In genomic region chr19:18156841-18157464, GRCh38 we compare ENCODE assay signal across 8 cellular contexts. TPM values are rescaled to one million over a fixed set of nuclear protein-coding genes. Genes with fewer than 3 reads are reported as not detected.
DNase-seq lines count a peak whose midpoint lies in the region; ATAC-seq, FAIRE-seq and TF ChIP-seq lines count a peak whose summit lies in the region.

No MANE protein-coding gene starts in this region.

- no peak overlapping the region for H2AFZ ChIP-seq in HepG2 (ENCODE audit: low read length)

- H3K4me1 ChIP-seq in HepG2 (ENCODE audit: insufficient read depth, low read length) (peaks cover 45% of the 10 kb centered on the region), thyroid gland (peaks cover 37 to 49% of the 10 kb centered on the region in 2 donors)

- peaks cover 18% of the 10 kb centered on the region for H3K79me2 ChIP-seq in HepG2 (ENCODE audit: insufficient read depth, low read length)

- H4K20me1 ChIP-seq in HepG2 (ENCODE audit: insufficient read depth, low read length), result 0 out of 2 replicates have a peak, but pooled peaks cover 11% of the 10 kb centered on the region

- POLR2A ChIA-PET in HepG2 (lab: Yijun Ruan, JAX), result no interaction called here

- no peaks in the 10 kb centered on the region for H3K27me3 Mint-ChIP-seq in activated CD8-positive, alpha-beta memory T cell treated with anti-CD3 and anti-CD28 coated beads, Interleukin-2, amount 10 ng/mL, durations not matched to agents 7 days and 5 days

- TF ChIP-seq POLR2A in HepG2 (IDR thresholded peaks at IDR 0.05; ENCODE audit: insufficient read depth in 1 of 2, low read depth in 2 of 2, low read length in 2 of 2), result no peak; a peak in 1 of 4 replicates
- peak in 1 of 2 donors; percentile 50 for TF ChIP-seq POLR2A in thyroid gland (IDR thresholded peaks at IDR 0.05)

- peaks cover 22% of the 10 kb centered on the region for H3K4me1 Mint-ChIP-seq in activated CD8-positive, alpha-beta memory T cell treated with anti-CD3 and anti-CD28 coated beads, Interleukin-2, amount 10 ng/mL, durations not matched to agents 7 days and 5 days

- no peaks in the 10 kb centered on the region for H3K36me3 Mint-ChIP-seq in activated CD8-positive, alpha-beta memory T cell treated with anti-CD3 and anti-CD28 coated beads, Interleukin-2, amount 10 ng/mL, durations not matched to agents 7 days and 5 days

- WGBS in HepG2 (ENCODE audit: low lambda C conversion rate), result 56% methylated on average over 13 of the region's 22 CpGs
- WGBS in thyroid gland, 2 donors, result 10 to 40% methylated on average over 6 to 7 of the region's 22 CpGs

- no peaks in the 10 kb centered on the region; a peak in 1 of 5 replicates for H3K27me3 ChIP-seq in HepG2 (ENCODE audit: control insufficient read depth in 1 of 2, insufficient read depth in 2 of 2, low read length in 2 of 2)
- H3K27me3 ChIP-seq in thyroid gland, result no peaks in the 10 kb centered on the region

- H3K9me3 ChIP-seq in HepG2 (ENCODE audit: low read length), result no peaks in the 10 kb centered on the region
- no peaks in the 10 kb centered on the region for H3K9me3 ChIP-seq in thyroid gland

- H3K4me2 ChIP-seq in HepG2 (ENCODE audit: low read depth, low read length), result peak overlapping the region; percentile 55

- TF ChIP-seq CTCF in HepG2 (CRISPR knock-in tag; IDR thresholded peaks at IDR 0.05) (no peak), thyroid gland (IDR thresholded peaks at IDR 0.05) (no peak)

- H3K9me3 Mint-ChIP-seq in activated CD8-positive, alpha-beta memory T cell treated with anti-CD3 and anti-CD28 coated beads, Interleukin-2, amount 10 ng/mL, durations not matched to agents 7 days and 5 days (ENCODE audit: low read depth), result no peaks in the 10 kb centered on the region

- no peak overlapping the region for H3K27ac Mint-ChIP-seq in activated CD8-positive, alpha-beta memory T cell treated with anti-CD3 and anti-CD28 coated beads, Interleukin-2, amount 10 ng/mL, durations not matched to agents 7 days and 5 days

- TF ChIP-seq EP300 in HepG2 (IDR thresholded peaks at IDR 0.05; ENCODE audit: low read depth in 2 of 2, low read length in 2 of 2) (peak in 1 of 2 experiments; percentile 80; a peak in 1 of 4 replicates), HepG2 (CRISPR knock-in tag; IDR thresholded peaks at IDR 0.05; ENCODE audit: borderline replicate concordance) (no peak)

- H3K4me3 ChIP-seq in HepG2 (replicated peaks in 1 of 3; ENCODE audit: insufficient read depth in 1 of 3, low read depth in 2 of 3, low read length in 3 of 3), result no peak overlapping the region
- no peak overlapping the region for H3K4me3 ChIP-seq in thyroid gland (replicated peaks in 1 of 3)

- CTCF ChIA-PET in HepG2 (lab: Yijun Ruan, JAX; ENCODE audit: low intra/inter-chr PET ratio, low total read pairs), result no interaction called here
- CTCF ChIA-PET in activated CD8-positive, alpha-beta memory T cell treated with anti-CD3 and anti-CD28 coated beads, Interleukin-2, amount 10 ng/mL, durations not matched to agents 7 days and 5 days (lab: Charles Lee), result no interaction called here

- no peak overlapping the region for H3K4me3 Mint-ChIP-seq in activated CD8-positive, alpha-beta memory T cell treated with anti-CD3 and anti-CD28 coated beads, Interleukin-2, amount 10 ng/mL, durations not matched to agents 7 days and 5 days

- no peak for FAIRE-seq in HepG2 (lab: Jason Lieb, UNC)

- in situ Hi-C loops in HepG2 (cut with HindIII; ENCODE audit: extremely low pct_ligation_motif_present, low pct_unique_long_range_greater_than_20kb), result no loop called here

- DNase-seq in DMS53 (lab: John Stamatoyannopoulos, UW) (peak; percentile 94), NCI-H2196 (lab: John Stamatoyannopoulos, UW; ENCODE audit: unreplicated experiment) (peak; percentile 98), cerebellar cortex (ENCODE audit: low spot score) (peak; percentile 73), HepG2 (ENCODE audit: low spot score) (peak; percentile 63), thyroid gland (peak; percentile 97)
- no peak for DNase-seq in effector CD4-positive, alpha-beta T cell
- DNase-seq in activated CD8-positive, alpha-beta memory T cell treated with anti-CD3 and anti-CD28 coated beads, Interleukin-2, amount 10 ng/mL, durations not matched to agents 7 days and 5 days, result no peak

- BruUV-seq in HepG2 (replicated peaks; lab: Mats Ljungman, UMichigan), result TSS peak; percentile 35

- TF ChIP-seq RAD21 in HepG2 (CRISPR knock-in tag; IDR thresholded peaks at IDR 0.05), result no peak

- ATAC-seq in HepG2, result no peak
- ATAC-seq in HG03108 (IDR thresholded peaks at IDR 0.05; ENCODE audit: unreplicated experiment), result no peak
- no peak for ATAC-seq in activated CD8-positive, alpha-beta memory T cell treated with anti-CD3 and anti-CD28 coated beads, Interleukin-2, amount 10 ng/mL, durations not matched to agents 7 days and 5 days

- H3K36me3 ChIP-seq in HepG2 (replicated peaks in 1 of 2; ENCODE audit: control insufficient read depth in 1 of 2, insufficient read depth in 2 of 2, low read length in 2 of 2) (peaks cover 12 to 23% of the 10 kb centered on the region in 2 experiments), thyroid gland (no peaks in the 10 kb centered on the region)

- H3K27ac ChIP-seq in HepG2 (ENCODE audit: extremely low read length, insufficient read depth, low read length) (peak overlapping the region; percentile 57), thyroid gland (peak overlapping the region; percentile 75 to 79 (median 78))

- H3K9ac ChIP-seq in HepG2 (ENCODE audit: insufficient read depth, low read depth, low read length), result peak overlapping the region; percentile 34; the same call in 1 of the 2 replicates

- intact Hi-C loops in HepG2 (cut with micrococcal nuclease; ENCODE audit: unreplicated experiment) (no loop called here), thyroid gland (cut with DNase I) (loop anchor here (10.0 kb wide), 1 partner anchor 152 kb away; the partner anchor contains the start of gene ARRDC2)

RNA-seq across cellular contexts. Expression of gene PIK3R2, which starts 4.0 kb away (rescaled TPM):
- 15.8 and 25.3 TPM in 2 replicates for total RNA-seq in HepG2 (2016; rRNA removed; fragmentation: Illumina TruSeq; extraction: Trizol)
- total RNA-seq in HepG2 (2016; cell fraction: cytosol; rRNA removed; fragmentation: Illumina TruSeq; extraction: Trizol; ENCODE audit: low read depth), result 13.7 and 16.1 TPM in 2 replicates
- total RNA-seq in HepG2 (2016; cell fraction: insoluble cytoplasmic fraction; rRNA removed; fragmentation: Illumina TruSeq; extraction: Trizol), result 12.5 and 18.3 TPM in 2 replicates
- total RNA-seq in HepG2 (2016; cell fraction: membrane; rRNA removed; fragmentation: Illumina TruSeq; extraction: Trizol), result 33.3 and 40.2 TPM in 2 replicates
- 14.5 and 18.4 TPM in 2 replicates for total RNA-seq in HepG2 (2016; cell fraction: nucleus; rRNA removed; fragmentation: Illumina TruSeq; extraction: Trizol)
- polyA plus RNA-seq in HepG2 (2011; rRNA removed), result 18.6 and 27.2 TPM in 2 replicates
- polyA plus RNA-seq in HepG2 (2011; cell fraction: cytosol; rRNA removed), result 17.0 and 21.2 TPM in 2 replicates
- 35.7 and 42.1 TPM in 2 replicates for polyA plus RNA-seq in HepG2 (2011; cell fraction: nucleus; rRNA removed)
- polyA plus RNA-seq in HepG2 (2012), result 39.2 and 39.3 TPM in 2 replicates
- polyA plus RNA-seq in HepG2 (2016; cell fraction: cytosol; fragmentation: Illumina TruSeq; extraction: Trizol; ENCODE audit: low read depth), result 8.4 and 11.9 TPM in 2 replicates
- 30.5 and 42.6 TPM in 2 replicates for polyA plus RNA-seq in HepG2 (2016; cell fraction: insoluble cytoplasmic fraction; fragmentation: Illumina TruSeq; extraction: Trizol; ENCODE audit: low read depth)
- 46.8 and 48.0 TPM in 2 replicates for polyA plus RNA-seq in HepG2 (2016; cell fraction: membrane; fragmentation: Illumina TruSeq; extraction: Trizol; ENCODE audit: low read depth)
- polyA plus RNA-seq in HepG2 (2016; cell fraction: nucleus; fragmentation: Illumina TruSeq; extraction: Trizol; ENCODE audit: insufficient read depth, low read depth), result 60.8 and 65.6 TPM in 2 replicates
- 18.1 and 22.4 TPM in 2 replicates for polyA minus RNA-seq in HepG2 (2011; rRNA and poly(A)+ RNA removed; ENCODE audit: low replicate concordance)
- polyA minus RNA-seq in HepG2 (2011; cell fraction: cytosol; rRNA and poly(A)+ RNA removed), result 12.0 and 21.3 TPM in 2 replicates
- polyA minus RNA-seq in HepG2 (2011; cell fraction: nucleus; rRNA and poly(A)+ RNA removed), result 12.7 and 19.6 TPM in 2 replicates
- total RNA-seq in thyroid gland, result 10 to 100 TPM; 14.4 to 33.0 (median 19.8) TPM
- total RNA-seq in activated CD8-positive, alpha-beta memory T cell treated with anti-CD3 and anti-CD28 coated beads, Interleukin-2, amount 10 ng/mL, durations not matched to agents 7 days and 5 days, result 10 to 100 TPM in 1 of 2 experiments, 1 to 10 TPM in 1; 8.0 to 11.2 TPM

RNA-seq across cellular contexts. Expression of gene IFI30, which starts 16.7 kb away (rescaled TPM):
- total RNA-seq in HepG2 (2016; rRNA removed; fragmentation: Illumina TruSeq; extraction: Trizol) (41.2 and 79.4 TPM in 2 replicates), thyroid gland (10 to 100 TPM; 36.3 to 58.4 (median 40.1) TPM)
- total RNA-seq in HepG2 (2016; cell fraction: cytosol; rRNA removed; fragmentation: Illumina TruSeq; extraction: Trizol; ENCODE audit: low read depth), result 49.8 and 56.5 TPM in 2 replicates
- 39.1 and 76.9 TPM in 2 replicates for total RNA-seq in HepG2 (2016; cell fraction: insoluble cytoplasmic fraction; rRNA removed; fragmentation: Illumina TruSeq; extraction: Trizol)
- 32.9 and 35.3 TPM in 2 replicates for total RNA-seq in HepG2 (2016; cell fraction: membrane; rRNA removed; fragmentation: Illumina TruSeq; extraction: Trizol)
- total RNA-seq in HepG2 (2016; cell fraction: nucleus; rRNA removed; fragmentation: Illumina TruSeq; extraction: Trizol), result 62.2 and 72.4 TPM in 2 replicates
- polyA plus RNA-seq in HepG2 (2011; rRNA removed), result 24.7 and 25.0 TPM in 2 replicates
- 33.2 and 51.0 TPM in 2 replicates for polyA plus RNA-seq in HepG2 (2011; cell fraction: cytosol; rRNA removed)
- polyA plus RNA-seq in HepG2 (2011; cell fraction: nucleus; rRNA removed), result 13.2 and 16.2 TPM in 2 replicates
- polyA plus RNA-seq in HepG2 (2012), result 13.8 and 14.8 TPM in 2 replicates
- polyA plus RNA-seq in HepG2 (2016; cell fraction: cytosol; fragmentation: Illumina TruSeq; extraction: Trizol; ENCODE audit: low read depth), result 68.0 and 80.0 TPM in 2 replicates
- polyA plus RNA-seq in HepG2 (2016; cell fraction: insoluble cytoplasmic fraction; fragmentation: Illumina TruSeq; extraction: Trizol; ENCODE audit: low read depth), result 46.2 and 52.2 TPM in 2 replicates
- 28.9 and 31.1 TPM in 2 replicates for polyA plus RNA-seq in HepG2 (2016; cell fraction: membrane; fragmentation: Illumina TruSeq; extraction: Trizol; ENCODE audit: low read depth)
- polyA plus RNA-seq in HepG2 (2016; cell fraction: nucleus; fragmentation: Illumina TruSeq; extraction: Trizol; ENCODE audit: insufficient read depth, low read depth), result 133 TPM in 2 replicates
- polyA minus RNA-seq in HepG2 (2011; rRNA and poly(A)+ RNA removed; ENCODE audit: low replicate concordance), result 49.7 and 255 TPM in 2 replicates
- 11.2 and 23.9 TPM in 2 replicates for polyA minus RNA-seq in HepG2 (2011; cell fraction: cytosol; rRNA and poly(A)+ RNA removed)
- 3.7 and 4.4 TPM in 2 replicates for polyA minus RNA-seq in HepG2 (2011; cell fraction: nucleus; rRNA and poly(A)+ RNA removed)
- 10 to 100 TPM; 57.1 to 66.2 TPM for total RNA-seq in activated CD8-positive, alpha-beta memory T cell treated with anti-CD3 and anti-CD28 coated beads, Interleukin-2, amount 10 ng/mL, durations not matched to agents 7 days and 5 days

RNA-seq across cellular contexts. Expression of gene MPV17L2, which starts 36.1 kb away (rescaled TPM):
- 13.0 and 16.7 TPM in 2 replicates for total RNA-seq in HepG2 (2016; rRNA removed; fragmentation: Illumina TruSeq; extraction: Trizol)
- total RNA-seq in HepG2 (2016; cell fraction: cytosol; rRNA removed; fragmentation: Illumina TruSeq; extraction: Trizol; ENCODE audit: low read depth), result 5.8 and 6.2 TPM in 2 replicates
- 13.4 and 17.8 TPM in 2 replicates for total RNA-seq in HepG2 (2016; cell fraction: insoluble cytoplasmic fraction; rRNA removed; fragmentation: Illumina TruSeq; extraction: Trizol)
- 8.3 and 11.1 TPM in 2 replicates for total RNA-seq in HepG2 (2016; cell fraction: membrane; rRNA removed; fragmentation: Illumina TruSeq; extraction: Trizol)
- total RNA-seq in HepG2 (2016; cell fraction: nucleus; rRNA removed; fragmentation: Illumina TruSeq; extraction: Trizol), result 9.2 and 11.2 TPM in 2 replicates
- 12.4 and 13.6 TPM in 2 replicates for polyA plus RNA-seq in HepG2 (2011; rRNA removed)
- polyA plus RNA-seq in HepG2 (2011; cell fraction: cytosol; rRNA removed), result 8.7 and 13.2 TPM in 2 replicates
- 5.8 and 6.4 TPM in 2 replicates for polyA plus RNA-seq in HepG2 (2011; cell fraction: nucleus; rRNA removed)
- polyA plus RNA-seq in HepG2 (2012), result 6.0 and 9.4 TPM in 2 replicates
- polyA plus RNA-seq in HepG2 (2016; cell fraction: cytosol; fragmentation: Illumina TruSeq; extraction: Trizol; ENCODE audit: low read depth), result 7.8 and 8.4 TPM in 2 replicates
- polyA plus RNA-seq in HepG2 (2016; cell fraction: insoluble cytoplasmic fraction; fragmentation: Illumina TruSeq; extraction: Trizol; ENCODE audit: low read depth), result 21.7 TPM in 2 replicates
- 9.2 and 11.9 TPM in 2 replicates for polyA plus RNA-seq in HepG2 (2016; cell fraction: membrane; fragmentation: Illumina TruSeq; extraction: Trizol; ENCODE audit: low read depth)
- 27.8 and 29.4 TPM in 2 replicates for polyA plus RNA-seq in HepG2 (2016; cell fraction: nucleus; fragmentation: Illumina TruSeq; extraction: Trizol; ENCODE audit: insufficient read depth, low read depth)
- polyA minus RNA-seq in HepG2 (2011; rRNA and poly(A)+ RNA removed; ENCODE audit: low replicate concordance), result 22.3 and 69.9 TPM in 2 replicates
- polyA minus RNA-seq in HepG2 (2011; cell fraction: cytosol; rRNA and poly(A)+ RNA removed), result 3.4 and 4.1 TPM in 2 replicates
- polyA minus RNA-seq in HepG2 (2011; cell fraction: nucleus; rRNA and poly(A)+ RNA removed), result 2.5 and 3.7 TPM in 2 replicates
- total RNA-seq in thyroid gland, result 10 to 100 TPM in 3 of 4 donors, 1 to 10 TPM in 1; 4.7 to 57.7 (median 29.3) TPM
- total RNA-seq in activated CD8-positive, alpha-beta memory T cell treated with anti-CD3 and anti-CD28 coated beads, Interleukin-2, amount 10 ng/mL, durations not matched to agents 7 days and 5 days, result 10 to 100 TPM in 1 of 2 experiments, 1 to 10 TPM in 1; 8.2 to 12.9 TPM

RNA-seq across cellular contexts. Expression of gene RAB3A, which starts 46.9 kb away (rescaled TPM):
- total RNA-seq in HepG2 (2016; rRNA removed; fragmentation: Illumina TruSeq; extraction: Trizol) (0.53 and 0.58 TPM in 2 replicates), thyroid gland (1 to 10 TPM in 2 of 4 donors, under 1 TPM in 1, not detected in 1; 0.40 to 2.5 (median 2.0) TPM)
- 1.5 and 2.4 TPM in 2 replicates for total RNA-seq in HepG2 (2016; cell fraction: cytosol; rRNA removed; fragmentation: Illumina TruSeq; extraction: Trizol; ENCODE audit: low read depth)
- total RNA-seq in HepG2 (2016; cell fraction: insoluble cytoplasmic fraction; rRNA removed; fragmentation: Illumina TruSeq; extraction: Trizol), result 0.61 and 1.2 TPM in 2 replicates
- total RNA-seq in HepG2 (2016; cell fraction: membrane; rRNA removed; fragmentation: Illumina TruSeq; extraction: Trizol), result 1.4 and 1.8 TPM in 2 replicates
- total RNA-seq in HepG2 (2016; cell fraction: nucleus; rRNA removed; fragmentation: Illumina TruSeq; extraction: Trizol), result 1.0 and 1.4 TPM in 2 replicates
- polyA plus RNA-seq in HepG2 (2011; rRNA removed), result 0.95 and 0.98 TPM in 2 replicates
- 1.4 TPM in 2 replicates for polyA plus RNA-seq in HepG2 (2011; cell fraction: cytosol; rRNA removed)
- polyA plus RNA-seq in HepG2 (2011; cell fraction: nucleus; rRNA removed), result 2.7 and 3.2 TPM in 2 replicates
- polyA plus RNA-seq in HepG2 (2012), result 1.8 and 2.1 TPM in 2 replicates
- 0.90 and 0.94 TPM in 2 replicates for polyA plus RNA-seq in HepG2 (2016; cell fraction: cytosol; fragmentation: Illumina TruSeq; extraction: Trizol; ENCODE audit: low read depth)
- polyA plus RNA-seq in HepG2 (2016; cell fraction: insoluble cytoplasmic fraction; fragmentation: Illumina TruSeq; extraction: Trizol; ENCODE audit: low read depth), result 1.1 and 2.1 TPM in 2 replicates
- 1.1 TPM in 2 replicates for polyA plus RNA-seq in HepG2 (2016; cell fraction: membrane; fragmentation: Illumina TruSeq; extraction: Trizol; ENCODE audit: low read depth)
- polyA plus RNA-seq in HepG2 (2016; cell fraction: nucleus; fragmentation: Illumina TruSeq; extraction: Trizol; ENCODE audit: insufficient read depth, low read depth), result 2.0 and 3.3 TPM in 2 replicates
- polyA minus RNA-seq in HepG2 (2011; rRNA and poly(A)+ RNA removed; ENCODE audit: low replicate concordance), result 4.2 and 9.4 TPM in 2 replicates
- polyA minus RNA-seq in HepG2 (2011; cell fraction: cytosol; rRNA and poly(A)+ RNA removed), result 3.9 and 4.1 TPM in 2 replicates
- polyA minus RNA-seq in HepG2 (2011; cell fraction: nucleus; rRNA and poly(A)+ RNA removed), result 0.64 and 1.2 TPM in 2 replicates
- 1 to 10 TPM; 3.5 to 3.7 TPM for total RNA-seq in activated CD8-positive, alpha-beta memory T cell treated with anti-CD3 and anti-CD28 coated beads, Interleukin-2, amount 10 ng/mL, durations not matched to agents 7 days and 5 days

RNA-seq across cellular contexts. Expression of gene MAST3, which starts 59.4 kb away (rescaled TPM):
- total RNA-seq in HepG2 (2016; rRNA removed; fragmentation: Illumina TruSeq; extraction: Trizol), result 4.1 and 4.5 TPM in 2 replicates
- total RNA-seq in HepG2 (2016; cell fraction: cytosol; rRNA removed; fragmentation: Illumina TruSeq; extraction: Trizol; ENCODE audit: low read depth), result 1.9 and 2.8 TPM in 2 replicates
- 3.6 and 4.1 TPM in 2 replicates for total RNA-seq in HepG2 (2016; cell fraction: insoluble cytoplasmic fraction; rRNA removed; fragmentation: Illumina TruSeq; extraction: Trizol)
- total RNA-seq in HepG2 (2016; cell fraction: membrane; rRNA removed; fragmentation: Illumina TruSeq; extraction: Trizol), result 4.4 and 5.1 TPM in 2 replicates
- total RNA-seq in HepG2 (2016; cell fraction: nucleus; rRNA removed; fragmentation: Illumina TruSeq; extraction: Trizol), result 5.3 and 7.5 TPM in 2 replicates
- 4.6 and 6.0 TPM in 2 replicates for polyA plus RNA-seq in HepG2 (2011; rRNA removed)
- polyA plus RNA-seq in HepG2 (2011; cell fraction: cytosol; rRNA removed), result 2.0 and 2.4 TPM in 2 replicates
- polyA plus RNA-seq in HepG2 (2011; cell fraction: nucleus; rRNA removed), result 18.7 and 20.6 TPM in 2 replicates
- 5.2 and 6.4 TPM in 2 replicates for polyA plus RNA-seq in HepG2 (2012)
- 1.0 and 1.1 TPM in 2 replicates for polyA plus RNA-seq in HepG2 (2016; cell fraction: cytosol; fragmentation: Illumina TruSeq; extraction: Trizol; ENCODE audit: low read depth)
- 4.1 and 5.8 TPM in 2 replicates for polyA plus RNA-seq in HepG2 (2016; cell fraction: insoluble cytoplasmic fraction; fragmentation: Illumina TruSeq; extraction: Trizol; ENCODE audit: low read depth)
- polyA plus RNA-seq in HepG2 (2016; cell fraction: membrane; fragmentation: Illumina TruSeq; extraction: Trizol; ENCODE audit: low read depth), result 2.0 and 2.2 TPM in 2 replicates
- 22.7 and 26.8 TPM in 2 replicates for polyA plus RNA-seq in HepG2 (2016; cell fraction: nucleus; fragmentation: Illumina TruSeq; extraction: Trizol; ENCODE audit: insufficient read depth, low read depth)
- 3.2 and 9.3 TPM in 2 replicates for polyA minus RNA-seq in HepG2 (2011; rRNA and poly(A)+ RNA removed; ENCODE audit: low replicate concordance)
- 6.7 and 7.6 TPM in 2 replicates for polyA minus RNA-seq in HepG2 (2011; cell fraction: cytosol; rRNA and poly(A)+ RNA removed)
- polyA minus RNA-seq in HepG2 (2011; cell fraction: nucleus; rRNA and poly(A)+ RNA removed), result 7.3 and 8.5 TPM in 2 replicates
- 1 to 10 TPM; 4.8 to 5.6 (median 5.0) TPM for total RNA-seq in thyroid gland
- 10 to 100 TPM; 25.7 to 34.1 TPM for total RNA-seq in activated CD8-positive, alpha-beta memory T cell treated with anti-CD3 and anti-CD28 coated beads, Interleukin-2, amount 10 ng/mL, durations not matched to agents 7 days and 5 days

Comparison
In these comparisons a context has a peak if more than half of its experiments do, and no peak if none do; other contexts are left out.
1. DNase-seq: peak in DMS53 (single experiment), NCI-H2196 (single experiment), cerebellar cortex (single experiment), HepG2 (single experiment) and thyroid gland (2 of 2); none in effector CD4-positive, alpha-beta T cell (single experiment) and activated CD8-positive, alpha-beta memory T cell treated with anti-CD3 and anti-CD28 coated beads, Interleukin-2, amount 10 ng/mL, durations not matched to agents 7 days and 5 days (single experiment).